ENCODE assay signal across 18 cellular contexts in the genomic region with DNA sequence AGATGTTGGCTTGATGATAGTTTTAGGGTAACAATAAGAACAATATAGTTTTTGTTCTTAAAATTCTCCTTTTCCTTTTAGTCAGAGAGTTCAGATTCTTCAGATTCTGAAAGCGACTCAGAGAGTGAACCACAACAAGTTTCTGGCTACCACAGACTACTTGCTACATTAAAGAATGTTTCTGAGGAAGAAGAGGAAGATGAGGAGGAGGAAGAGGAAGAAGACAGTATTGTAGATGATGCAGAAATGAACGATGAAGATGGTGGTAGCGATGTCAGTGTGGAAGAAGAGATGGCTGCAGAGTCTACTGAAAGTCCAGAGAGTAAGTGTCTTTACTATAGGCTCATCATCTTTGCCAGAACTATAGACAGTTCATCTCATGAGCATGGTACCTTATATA. TPM values are rescaled to one million over a fixed set of nuclear protein-coding genes. Genes with fewer than 3 reads are reported as not detected.
DNase-seq lines count a peak whose midpoint lies in the region; ATAC-seq and TF ChIP-seq lines count a peak whose summit lies in the region.
"Had no signal": no experiment of that assay in that cellular context is flagged by ENCODE, and none has a peak within 500 bp of the region (broad histone marks: within the 10 kb centered on the region; RNA-seq: fewer than 3 reads in every experiment).

No MANE protein-coding gene starts in this region.

- H3K4me1 ChIP-seq in esophagus muscularis mucosa (peaks cover 12 to 21% (median 19%) of the 10 kb centered on the region in 4 donors), upper lobe of left lung (peaks cover 7 to 18% (median 11%) of the 10 kb centered on the region in 4 donors)

- intact Hi-C loops in activated T-helper 1 cell treated with anti-CD3 and anti-CD28 coated beads, Interleukin-12 subunit alpha, Interleukin-12 subunit beta, Interleukin-2, Interleukin-4 antibody, amounts not matched to agents 30 ng/mL and 10 ng/mL and 1 ng/mL, durations not matched to agents 14 hours and 24 hours and 36 hours (cut with micrococcal nuclease) = no loop called here
- intact Hi-C loops in esophagus muscularis mucosa (cut with DNase I) = no loop called here

- no peak overlapping the region for H3K4me3 ChIP-seq in esophagus muscularis mucosa
- no peak overlapping the region for H3K4me3 ChIP-seq in upper lobe of left lung
- H3K4me3 ChIP-seq: BLaER1 treated with 17β-estradiol and CSF1 and Interleukin-3, amounts not matched to agents 10 nM and 100 nM; MG63 had no signal

- H3K36me3 Mint-ChIP-seq in stimulated activated naive CD8-positive, alpha-beta T cell treated with anti-CD3 and anti-CD28 coated beads, Interleukin-15, Interleukin-2, amounts not matched to agents 100 ng/mL and 50 ng/mL, for 24 hours (ENCODE audit: low read depth) = peaks cover 63% of the 10 kb centered on the region
- peaks cover 53% of the 10 kb centered on the region for H3K36me3 Mint-ChIP-seq in activated T-helper 1 cell treated with anti-CD3 and anti-CD28 coated beads, Interleukin-12 subunit alpha, Interleukin-12 subunit beta, Interleukin-2, Interleukin-4 antibody, amounts not matched to agents 30 ng/mL and 10 ng/mL and 1 ng/mL, durations not matched to agents 14 hours and 24 hours and 36 hours (ENCODE audit: low read depth)
- H3K36me3 Mint-ChIP-seq in effector memory CD8-positive, alpha-beta T cell (ENCODE audit: insufficient read depth) = peaks cover 54% of the 10 kb centered on the region

- TF ChIP-seq EP300 in esophagus muscularis mucosa (IDR thresholded peaks at IDR 0.05) (no peak), upper lobe of left lung (IDR thresholded peaks at IDR 0.05) (no peak)

- peaks cover 72% of the 10 kb centered on the region for H3K4me1 Mint-ChIP-seq in stimulated activated naive CD8-positive, alpha-beta T cell treated with anti-CD3 and anti-CD28 coated beads, Interleukin-15, Interleukin-2, amounts not matched to agents 100 ng/mL and 50 ng/mL, for 24 hours (ENCODE audit: low read depth)
- H3K4me1 Mint-ChIP-seq in activated T-helper 1 cell treated with anti-CD3 and anti-CD28 coated beads, Interleukin-12 subunit alpha, Interleukin-12 subunit beta, Interleukin-2, Interleukin-4 antibody, amounts not matched to agents 30 ng/mL and 10 ng/mL and 1 ng/mL, durations not matched to agents 14 hours and 24 hours and 36 hours (ENCODE audit: low read depth) = peaks cover 58% of the 10 kb centered on the region
- H3K4me1 Mint-ChIP-seq in effector memory CD8-positive, alpha-beta T cell (ENCODE audit: low read depth in 2 of 2) = peaks cover 16 to 40% of the 10 kb centered on the region in 2 donors

- H3K36me3 ChIP-seq in esophagus muscularis mucosa (peaks cover 27 to 55% (median 46%) of the 10 kb centered on the region in 4 donors), upper lobe of left lung (peaks cover 24 to 49% (median 34%) of the 10 kb centered on the region in 4 donors)

- ATAC-seq in stimulated activated naive CD8-positive, alpha-beta T cell treated with anti-CD3 and anti-CD28 coated beads, Interleukin-15, Interleukin-2, amounts not matched to agents 100 U/mL and 50 U/mL, for 24 hours = no peak
- ATAC-seq in GM21360 (IDR thresholded peaks at IDR 0.05; ENCODE audit: unreplicated experiment) = no peak
- no peak for ATAC-seq in upper lobe of left lung (ENCODE audit: low FRiP score in 2 of 2)
- ATAC-seq in effector memory CD8-positive, alpha-beta T cell (replicated peaks) = no peak
- ATAC-seq: Panc1, Right ventricle myocardium inferior had no signal

- H3K27me3 Mint-ChIP-seq in stimulated activated naive CD8-positive, alpha-beta T cell treated with anti-CD3 and anti-CD28 coated beads, Interleukin-15, Interleukin-2, amounts not matched to agents 100 ng/mL and 50 ng/mL, for 24 hours = no peaks in the 10 kb centered on the region
- peaks cover 4% of the 10 kb centered on the region for H3K27me3 Mint-ChIP-seq in activated T-helper 1 cell treated with anti-CD3 and anti-CD28 coated beads, Interleukin-12 subunit alpha, Interleukin-12 subunit beta, Interleukin-2, Interleukin-4 antibody, amounts not matched to agents 30 ng/mL and 10 ng/mL and 1 ng/mL, durations not matched to agents 14 hours and 24 hours and 36 hours (ENCODE audit: insufficient read depth)
- no peaks in the 10 kb centered on the region for H3K27me3 Mint-ChIP-seq in effector memory CD8-positive, alpha-beta T cell

- H3K27me3 ChIP-seq in esophagus muscularis mucosa = no peaks in the 10 kb centered on the region
- H3K27me3 ChIP-seq in upper lobe of left lung = no peaks in the 10 kb centered on the region
- H3K27me3 ChIP-seq: BLaER1 treated with 17β-estradiol and CSF1 and Interleukin-3, amounts not matched to agents 10 nM and 100 nM; MG63 had no signal

- WGBS in esophagus muscularis mucosa = 91% methylated on average over 3 of the region's 3 CpGs
- WGBS in upper lobe of left lung, 2 donors = 84 to 87% methylated on average over 3 of the region's 3 CpGs

- no peak for TF ChIP-seq POLR2A in esophagus muscularis mucosa (IDR thresholded peaks at IDR 0.05; ENCODE audit: low read depth)
- TF ChIP-seq POLR2A in upper lobe of left lung (IDR thresholded peaks at IDR 0.05) = no peak

- H3K9me3 ChIP-seq in esophagus muscularis mucosa = no peaks in the 10 kb centered on the region
- no peaks in the 10 kb centered on the region for H3K9me3 ChIP-seq in upper lobe of left lung
- H3K9me3 ChIP-seq: BLaER1 treated with 17β-estradiol and CSF1 and Interleukin-3, amounts not matched to agents 10 nM and 100 nM; MG63 had no signal

- no peaks in the 10 kb centered on the region for H3K9me3 Mint-ChIP-seq in stimulated activated naive CD8-positive, alpha-beta T cell treated with anti-CD3 and anti-CD28 coated beads, Interleukin-15, Interleukin-2, amounts not matched to agents 100 ng/mL and 50 ng/mL, for 24 hours
- no peaks in the 10 kb centered on the region for H3K9me3 Mint-ChIP-seq in activated T-helper 1 cell treated with anti-CD3 and anti-CD28 coated beads, Interleukin-12 subunit alpha, Interleukin-12 subunit beta, Interleukin-2, Interleukin-4 antibody, amounts not matched to agents 30 ng/mL and 10 ng/mL and 1 ng/mL, durations not matched to agents 14 hours and 24 hours and 36 hours
- H3K9me3 Mint-ChIP-seq in effector memory CD8-positive, alpha-beta T cell = no peaks in the 10 kb centered on the region

- TF ChIP-seq CTCF in esophagus muscularis mucosa (IDR thresholded peaks at IDR 0.05) = no peak
- no peak for TF ChIP-seq CTCF in upper lobe of left lung (IDR thresholded peaks at IDR 0.05)

- DNase-seq in stimulated activated naive CD8-positive, alpha-beta T cell treated with anti-CD3 and anti-CD28 coated beads, Interleukin-15, Interleukin-2, amounts not matched to agents 100 U/mL and 50 U/mL, for 24 hours = no peak
- no peak for DNase-seq in activated T-helper 1 cell treated with anti-CD3 and anti-CD28 coated beads, Interleukin-12 subunit alpha, Interleukin-12 subunit beta, Interleukin-2, Interleukin-4 antibody, amounts not matched to agents 30 ng/mL and 10 ng/mL and 1 ng/mL, durations not matched to agents 14 hours and 24 hours and 36 hours (ENCODE audit: low spot score)
- DNase-seq in esophagus muscularis mucosa (ENCODE audit: extremely low spot score) (peak; percentile 19), upper lobe of left lung (no peak)
- no peak for DNase-seq in effector memory CD8-positive, alpha-beta T cell
- DNase-seq: EL, MG63, NCI-H1092 treated with DMSO at 0.1 percent for 48 hours, NCI-H1694 treated with DMSO at 0.1 percent for 48 hours, NCI-H446 treated with DMSO at 0.1 percent for 48 hours, NCI-H774 had no signal

- H3K27ac ChIP-seq in esophagus muscularis mucosa (replicated peaks in 1 of 4) (no peak overlapping the region), upper lobe of left lung (no peak overlapping the region)
- H3K27ac ChIP-seq: BLaER1 treated with 17β-estradiol and CSF1 and Interleukin-3, amounts not matched to agents 10 nM and 100 nM; KMS-11 had no signal

- H3K4me3 Mint-ChIP-seq in stimulated activated naive CD8-positive, alpha-beta T cell treated with anti-CD3 and anti-CD28 coated beads, Interleukin-15, Interleukin-2, amounts not matched to agents 100 ng/mL and 50 ng/mL, for 24 hours = peak overlapping the region; percentile 0
- peak overlapping the region; percentile 5 for H3K4me3 Mint-ChIP-seq in activated T-helper 1 cell treated with anti-CD3 and anti-CD28 coated beads, Interleukin-12 subunit alpha, Interleukin-12 subunit beta, Interleukin-2, Interleukin-4 antibody, amounts not matched to agents 30 ng/mL and 10 ng/mL and 1 ng/mL, durations not matched to agents 14 hours and 24 hours and 36 hours
- H3K4me3 Mint-ChIP-seq in effector memory CD8-positive, alpha-beta T cell = no peak overlapping the region

- no peak overlapping the region for H3K27ac Mint-ChIP-seq in stimulated activated naive CD8-positive, alpha-beta T cell treated with anti-CD3 and anti-CD28 coated beads, Interleukin-15, Interleukin-2, amounts not matched to agents 100 ng/mL and 50 ng/mL, for 24 hours
- H3K27ac Mint-ChIP-seq in activated T-helper 1 cell treated with anti-CD3 and anti-CD28 coated beads, Interleukin-12 subunit alpha, Interleukin-12 subunit beta, Interleukin-2, Interleukin-4 antibody, amounts not matched to agents 30 ng/mL and 10 ng/mL and 1 ng/mL, durations not matched to agents 14 hours and 24 hours and 36 hours = peak overlapping the region; percentile 1
- H3K27ac Mint-ChIP-seq in effector memory CD8-positive, alpha-beta T cell = peak overlapping the region in 1 of 2 donors; percentile 39

RNA-seq across cellular contexts. Expression of gene UTP25, which starts 3.0 kb away (rescaled TPM):
- 17.7 and 18.3 TPM in 2 replicates for total RNA-seq in activated T-helper 1 cell treated with anti-CD3 and anti-CD28 coated beads, Interleukin-12 subunit alpha, Interleukin-12 subunit beta, Interleukin-2, Interleukin-4 antibody, amounts not matched to agents 30 ng/mL and 10 ng/mL and 1 ng/mL, durations not matched to agents 14 hours and 24 hours and 36 hours
- 1 to 10 TPM; 3.7 to 8.0 (median 7.3) TPM for total RNA-seq in esophagus muscularis mucosa
- 1 to 10 TPM; 2.4 to 9.4 (median 7.9) TPM for total RNA-seq in upper lobe of left lung

RNA-seq across cellular contexts. Expression of gene IRF6, which starts 24.8 kb away (rescaled TPM):
- total RNA-seq in activated T-helper 1 cell treated with anti-CD3 and anti-CD28 coated beads, Interleukin-12 subunit alpha, Interleukin-12 subunit beta, Interleukin-2, Interleukin-4 antibody, amounts not matched to agents 30 ng/mL and 10 ng/mL and 1 ng/mL, durations not matched to agents 14 hours and 24 hours and 36 hours = 0.16 and 0.17 TPM in 2 replicates
- total RNA-seq in esophagus muscularis mucosa = 1 to 10 TPM in 1 of 4 donors, under 1 TPM in 3; 0.46 to 1.2 (median 0.75) TPM
- total RNA-seq in upper lobe of left lung = 10 to 100 TPM; 11.5 to 36.3 (median 20.0) TPM
- total RNA-seq: H4 had no signal

RNA-seq across cellular contexts. Expression of gene C1orf74, which starts 46.4 kb away (rescaled TPM):
- total RNA-seq in activated T-helper 1 cell treated with anti-CD3 and anti-CD28 coated beads, Interleukin-12 subunit alpha, Interleukin-12 subunit beta, Interleukin-2, Interleukin-4 antibody, amounts not matched to agents 30 ng/mL and 10 ng/mL and 1 ng/mL, durations not matched to agents 14 hours and 24 hours and 36 hours = 2.9 and 3.2 TPM in 2 replicates
- 1 to 10 TPM in 2 of 4 donors, under 1 TPM in 2; 0.42 to 1.6 (median 0.86) TPM for total RNA-seq in esophagus muscularis mucosa
- total RNA-seq in upper lobe of left lung = 1 to 10 TPM in 5 of 6 donors, under 1 TPM in 1; 0.89 to 3.2 (median 1.8) TPM

Comparison
In these comparisons a context has a peak if more than half of its experiments do, and no peak if none do; other contexts are left out.
1. H3K4me3 Mint-ChIP-seq: peak in stimulated activated naive CD8-positive, alpha-beta T cell treated with anti-CD3 and anti-CD28 coated beads, Interleukin-15, Interleukin-2, amounts not matched to agents 100 ng/mL and 50 ng/mL, for 24 hours (single experiment) and activated T-helper 1 cell treated with anti-CD3 and anti-CD28 coated beads, Interleukin-12 subunit alpha, Interleukin-12 subunit beta, Interleukin-2, Interleukin-4 antibody, amounts not matched to agents 30 ng/mL and 10 ng/mL and 1 ng/mL, durations not matched to agents 14 hours and 24 hours and 36 hours (single experiment); none in effector memory CD8-positive, alpha-beta T cell (0 of 2).
2. RNA of gene IRF6, which starts 24.8 kb away (total RNA-seq): 11.5 to 36.3 TPM in upper lobe of left lung; 0.46 to 1.2 TPM in esophagus muscularis mucosa and 0.16 to 0.17 TPM in activated T-helper 1 cell treated with anti-CD3 and anti-CD28 coated beads, Interleukin-12 subunit alpha, Interleukin-12 subunit beta, Interleukin-2, Interleukin-4 antibody, amounts not matched to agents 30 ng/mL and 10 ng/mL and 1 ng/mL, durations not matched to agents 14 hours and 24 hours and 36 hours; every median in the first group is over 4 times any median in the second.